22 cellular contexts compared by ENCODE assay signal in the genomic region with DNA sequence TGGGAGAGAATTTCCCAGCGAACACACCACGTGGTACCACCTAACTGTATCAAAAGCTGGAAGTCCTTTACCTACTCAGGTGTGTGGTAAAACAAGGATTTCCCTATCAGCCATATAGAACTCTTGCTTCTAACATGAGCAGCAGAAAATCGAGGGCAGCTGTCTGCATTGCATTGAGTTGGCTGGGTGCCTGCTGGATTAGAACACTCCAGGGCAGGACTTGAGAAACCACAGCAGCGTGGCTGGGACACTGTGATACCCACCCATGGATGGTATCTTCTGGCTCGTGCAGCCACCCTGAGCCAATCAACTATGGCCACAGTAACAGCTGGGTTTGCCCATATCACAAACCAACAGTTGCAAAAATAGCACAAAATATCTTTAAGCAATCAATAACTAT.
DNase-seq lines count a peak whose midpoint lies in the region; ATAC-seq, FAIRE-seq and TF ChIP-seq lines count a peak whose summit lies in the region.
"Had no signal": no experiment of that assay in that cellular context is flagged by ENCODE, and none has a peak within 500 bp of the region (broad histone marks: within the 10 kb centered on the region; RNA-seq: fewer than 3 reads in every experiment).

No MANE protein-coding gene starts in this region.

- no peak overlapping the region for H3K18ac ChIP-seq in H9 (ENCODE audit: insufficient read length, low read depth, low read length)

- no peak overlapping the region for H3K27ac ChIP-seq in BLaER1
- no peak overlapping the region for H3K27ac ChIP-seq in H9 (ENCODE audit: insufficient read length, low read depth, low read length)
- H3K27ac ChIP-seq: HL-60 had no signal

- peaks cover 25 to 26% of the 10 kb centered on the region in 2 experiments for H3K4me1 Mint-ChIP-seq in H9

- DNase-seq in H9 (no peak), OCI-M1 (lab: John Stamatoyannopoulos, UW) (peak; percentile 9), foreskin fibroblast (peak; percentile 58 to 75), cerebellar nuclear complex (lab: John Stamatoyannopoulos, UW) (no peak), GM12891 (ENCODE audit: insufficient read length, low spot score) (no peak)
- DNase-seq: DMS79, MV-4-11, NCI-H1694 treated with DMSO at 0.1 percent for 48 hours, NCI-H2107, NCI-H2227 treated with DMSO at 0.1 percent for 48 hours, NCI-H510A, NCI-H748 treated with DMSO at 0.1 percent for 48 hours, Right ventricle myocardium superior, T-helper 2 cell had no signal

- H3K9me3 Mint-ChIP-seq in H9, result peaks cover 6 to 14% of the 10 kb centered on the region in 2 experiments; a peak in 4 of 5 replicates

- WGBS in H9 (ENCODE audit: extremely low coverage, insufficient read length, low lambda C conversion rate), result no CpG with 5 or more reads among the region's 5 CpGs

- no peaks in the 10 kb centered on the region for H3K79me2 ChIP-seq in H9 (ENCODE audit: insufficient read depth, low read length)

- H2BK15ac ChIP-seq in H9 (ENCODE audit: low read depth, low read length), result no peak overlapping the region

- no peak for FAIRE-seq in GM12891 (lab: Jason Lieb, UNC)
- FAIRE-seq: A204.1, GM12878, HTR-8/SVneo had no signal

- no peak for ATAC-seq in HG03280 (IDR thresholded peaks at IDR 0.05; ENCODE audit: unreplicated experiment)
- ATAC-seq: GM12878 had no signal

- H3K36me3 Mint-ChIP-seq in H9 (ENCODE audit: insufficient read depth in 1 of 3, low read depth in 3 of 3), result peaks cover 6 to 20% (median 6%) of the 10 kb centered on the region in 3 experiments; a peak in 5 of 7 replicates
- H3K36me3 Mint-ChIP-seq: IgD-negative memory B cell had no signal

- no peaks in the 10 kb centered on the region; the same call in 1 of the 2 replicates for H3K27me3 Mint-ChIP-seq in H9 (ENCODE audit: low read depth)

- H3K4me3 ChIP-seq in BLaER1 (no peak overlapping the region), foreskin fibroblast (ENCODE audit: low read depth in 1 of 2, low read length in 2 of 2) (no peak overlapping the region)
- H3K4me3 ChIP-seq: GM12878, HAP-1 had no signal

- TF ChIP-seq POLR2A in GM12891 (IDR thresholded peaks at IDR 0.05; ENCODE audit: low read depth, low read length), result no peak

- no peak overlapping the region for H3K9ac ChIP-seq in BLaER1
- H3K9ac ChIP-seq in H9 (ENCODE audit: extremely low read depth, insufficient read length, low read length), result no peak overlapping the region

- no peak overlapping the region for H3K4me3 Mint-ChIP-seq in H9
- H3K4me3 Mint-ChIP-seq: IgD-negative memory B cell had no signal

- no peak overlapping the region for H2BK12ac ChIP-seq in H9 (ENCODE audit: insufficient read length, low read depth, low read length)

- no peak overlapping the region; the same call in 1 of the 2 replicates for H3K4ac ChIP-seq in H9 (ENCODE audit: low read depth, low read length)

- no peaks in the 10 kb centered on the region for H3K23me2 ChIP-seq in H9 (ENCODE audit: insufficient read length, low read depth, low read length, poor library complexity, severe bottlenecking)

- no peak overlapping the region for H4K8ac ChIP-seq in H9 (replicated peaks; ENCODE audit: insufficient read length, low read depth, low read length)

- H2BK20ac ChIP-seq in H9 (ENCODE audit: low read depth, low read length, poor library complexity, severe bottlenecking), result no peak overlapping the region

- no peak overlapping the region for H2AFZ ChIP-seq in H9 (ENCODE audit: low read length)

- no peaks in the 10 kb centered on the region for H3K79me1 ChIP-seq in H9 (ENCODE audit: insufficient read depth, low read depth, low read length, poor library complexity, severe bottlenecking)

- H4K20me1 ChIP-seq in BLaER1 (no peaks in the 10 kb centered on the region), H9 (ENCODE audit: control insufficient read depth, insufficient read depth, insufficient read length) (no peaks in the 10 kb centered on the region)

- H3T11ph ChIP-seq in H9 (ENCODE audit: low read length), result no peak overlapping the region

- H2AK5ac ChIP-seq in H9 (ENCODE audit: insufficient read length, low read length), result no peak overlapping the region

- H3K36me3 ChIP-seq in BLaER1, result no peaks in the 10 kb centered on the region
- H3K36me3 ChIP-seq: HAP-1 had no signal

- no peak overlapping the region for H3K23ac ChIP-seq in H9 (ENCODE audit: insufficient read length, low read depth, low read length)

- H4K5ac ChIP-seq in H9 (ENCODE audit: insufficient read length, low read depth, low read length), result no peak overlapping the region

- H3K4me2 ChIP-seq in BLaER1 (peak overlapping the region; percentile 47), H9 (ENCODE audit: insufficient read depth, insufficient read length, low read length) (no peak overlapping the region)

- TF ChIP-seq CTCF in H9 (conservative IDR thresholded peaks at IDR 0.05), result no peak
- no peak for TF ChIP-seq CTCF in foreskin fibroblast (IDR thresholded peaks at IDR 0.05; ENCODE audit: low read depth, low read length)

- H2BK120ac ChIP-seq in H9 (ENCODE audit: low read depth, low read length, poor library complexity, severe bottlenecking), result no peak overlapping the region

- no peak overlapping the region for H3K27ac Mint-ChIP-seq in H9
- H3K27ac Mint-ChIP-seq: IgD-negative memory B cell had no signal

- H3K14ac ChIP-seq in H9 (ENCODE audit: insufficient read depth, low read length), result 0 out of 2 replicates have a peak overlapping the region, but pooled peaks have one; percentile 31

- H3K4me1 ChIP-seq in BLaER1, result peaks cover 39% of the 10 kb centered on the region
- peaks cover 3% of the 10 kb centered on the region; the same call in 1 of the 2 replicates for H3K4me1 ChIP-seq in H9 (ENCODE audit: insufficient read depth, low read length)
- H3K4me1 ChIP-seq: HAP-1 had no signal

- no peak overlapping the region for H4K91ac ChIP-seq in H9 (ENCODE audit: insufficient read length, low read depth, low read length)

- H3K27me3 ChIP-seq in BLaER1 (no peaks in the 10 kb centered on the region), H9 (ENCODE audit: insufficient read depth, low read length) (no peaks in the 10 kb centered on the region)

- no peak overlapping the region for H2BK5ac ChIP-seq in H9 (ENCODE audit: insufficient read length, low read length)

- no peak overlapping the region for H3K56ac ChIP-seq in H9 (ENCODE audit: insufficient read length, low read depth, low read length)

- H3K9me3 ChIP-seq in BLaER1 (peaks cover 11% of the 10 kb centered on the region), H9 (ENCODE audit: control insufficient read depth, low read depth, low read length) (no peaks in the 10 kb centered on the region)
- H3K9me3 ChIP-seq: HAP-1 had no signal

TF ChIP-seq in GM12891, 5 proteins besides CTCF, POLR2A, EP300 and RAD21:
- TF ChIP-seq TAF1 (IDR thresholded peaks at IDR 0.05; ENCODE audit: low read depth, low read length) (no peak), POU2F2 (IDR thresholded peaks at IDR 0.05; ENCODE audit: low read depth, low read length) (no peak)

Comparison
In these comparisons a context has a peak if more than half of its experiments do, and no peak if none do; other contexts are left out.
1. DNase-seq: peak in OCI-M1 (single experiment) and foreskin fibroblast (2 of 2); none in H9 (single experiment), cerebellar nuclear complex (0 of 2) and GM12891 (single experiment).